9 cellular contexts compared by ENCODE assay signal in the genomic region with DNA sequence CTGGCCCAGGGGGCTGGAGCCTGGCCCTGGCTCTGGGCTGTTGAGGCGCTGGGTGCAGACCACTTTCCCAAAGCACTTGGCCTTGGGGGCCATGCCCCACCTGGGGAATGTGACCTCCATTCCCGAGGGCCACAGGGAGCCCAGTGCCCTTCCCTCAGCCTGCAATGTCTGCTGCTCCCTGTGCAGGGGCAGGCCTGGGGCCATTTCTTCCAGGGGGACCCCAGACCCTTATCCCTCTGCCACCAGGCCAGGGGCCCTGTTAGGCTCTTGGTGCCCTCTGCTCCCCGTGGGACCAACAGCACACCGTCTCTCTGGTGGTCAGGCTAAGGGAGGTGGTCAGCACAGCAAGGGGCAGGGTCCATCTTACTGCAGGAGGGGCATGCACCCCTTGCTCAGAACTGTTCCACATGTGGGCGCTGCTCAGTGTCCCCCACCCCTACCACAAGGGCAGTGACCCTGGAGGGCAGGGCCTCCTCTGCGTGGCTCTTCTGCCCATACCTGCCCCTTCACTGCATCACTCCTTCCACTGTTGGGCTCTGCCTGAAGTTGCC. TPM values are rescaled to one million over a fixed set of nuclear protein-coding genes. Genes with fewer than 3 reads are reported as not detected.
DNase-seq lines count a peak whose midpoint lies in the region; ATAC-seq and TF ChIP-seq lines count a peak whose summit lies in the region.
"Had no signal": no experiment of that assay in that cellular context is flagged by ENCODE, and none has a peak within 500 bp of the region (broad histone marks: within the 10 kb centered on the region; RNA-seq: fewer than 3 reads in every experiment).

No MANE protein-coding gene starts in this region.

- H3K79me2 ChIP-seq in SK-N-SH (ENCODE audit: insufficient read depth), result no peaks in the 10 kb centered on the region

- no peaks in the 10 kb centered on the region for H3K27me3 Mint-ChIP-seq in T-helper 17 cell

- DNase-seq in SK-N-SH (no peak), T-helper 17 cell (no peak), GM03348 (ENCODE audit: low spot score) (no peak)

- H3K9ac ChIP-seq in SK-N-SH, result no peak overlapping the region
- no peak overlapping the region for H3K9ac ChIP-seq in iPS-20b (ENCODE audit: low read depth, low read length)
- no peak overlapping the region for H3K9ac ChIP-seq in stomach smooth muscle (ENCODE audit: low read length in 2 of 2)

- H3K4me1 Mint-ChIP-seq in T-helper 17 cell, result peaks cover 3% of the 10 kb centered on the region

- no peaks in the 10 kb centered on the region for H3F3A ChIP-seq in SK-N-SH (replicated peaks; ENCODE audit: insufficient read depth)

- H3K9me2 ChIP-seq in SK-N-SH, result no peaks in the 10 kb centered on the region

- no peak overlapping the region for H3K27ac Mint-ChIP-seq in T-helper 17 cell

- H3K36me3 Mint-ChIP-seq in T-helper 17 cell (ENCODE audit: low read depth), result no peaks in the 10 kb centered on the region

- H3K27ac ChIP-seq in SK-N-SH (ENCODE audit: low read depth in 2 of 2, low read length in 1 of 2) (no peak overlapping the region), iPS-20b (ENCODE audit: low read length) (no peak overlapping the region), stomach smooth muscle (ENCODE audit: low read length) (peak overlapping the region; percentile 31)
- H3K27ac ChIP-seq: 22Rv1 had no signal

- peak overlapping the region; percentile 25 for H3K4me3 Mint-ChIP-seq in T-helper 17 cell

- no peaks in the 10 kb centered on the region for H3K27me3 ChIP-seq in SK-N-SH (ENCODE audit: insufficient read depth)
- peaks cover 10% of the 10 kb centered on the region for H3K27me3 ChIP-seq in iPS-20b (ENCODE audit: insufficient read depth, low read length)
- no peaks in the 10 kb centered on the region for H3K27me3 ChIP-seq in stomach smooth muscle (ENCODE audit: control insufficient read depth in 1 of 2, insufficient read depth in 2 of 2, low read length in 2 of 2)

- CTCF ChIA-PET in SK-N-SH (lab: Yijun Ruan, JAX), result interaction anchor here (1.1 to 1.8 kb wide), 4 partner anchors 11 to 125 kb away, joined by 4 to 7 read pairs (median 6); no protein-coding TSS in a partner anchor

- POLR2A ChIA-PET in SK-N-SH (lab: Yijun Ruan, JAX), result interaction anchor here (0.6 kb wide), 1 partner anchor 1919 kb away, joined by 3 read pairs; no protein-coding TSS in a partner anchor

- TF ChIP-seq CTCF in SK-N-SH (IDR thresholded peaks at IDR 0.05), result no peak

- TF ChIP-seq RAD21 in SK-N-SH (IDR thresholded peaks at IDR 0.05; ENCODE audit: low read length), result no peak

- 95% methylated on average over 4 of the region's 6 CpGs for WGBS in SK-N-SH (ENCODE audit: low lambda C conversion rate)

- H4K20me1 ChIP-seq in SK-N-SH (ENCODE audit: insufficient read depth), result no peaks in the 10 kb centered on the region

- H3K36me3 ChIP-seq in SK-N-SH (replicated peaks in 1 of 2; ENCODE audit: control insufficient read depth in 1 of 2, insufficient read depth in 2 of 2, low read length in 1 of 2), result no peaks in the 10 kb centered on the region
- H3K36me3 ChIP-seq in iPS-20b (ENCODE audit: insufficient read depth, low read depth, low read length), result no peaks in the 10 kb centered on the region
- H3K36me3 ChIP-seq in stomach smooth muscle (ENCODE audit: control insufficient read depth in 2 of 2, insufficient read depth in 2 of 2, low read length in 2 of 2), result no peaks in the 10 kb centered on the region

- ATAC-seq in SK-N-SH treated with all-trans-retinoic acid at 6 μM for 48 hours, result no peak
- no peak for ATAC-seq in T-helper 17 cell
- ATAC-seq in HG02981 (IDR thresholded peaks at IDR 0.05; ENCODE audit: unreplicated experiment), result no peak
- ATAC-seq in GM18502 (IDR thresholded peaks at IDR 0.05; ENCODE audit: poor library complexity, unreplicated experiment), result no peak

- TF ChIP-seq EP300 in SK-N-SH (IDR thresholded peaks at IDR 0.05; ENCODE audit: borderline replicate concordance in 1 of 2, low read depth in 1 of 2, low read length in 1 of 2), result no peak

- H3K4me1 ChIP-seq in SK-N-SH (ENCODE audit: control insufficient read depth in 1 of 2, insufficient read depth in 2 of 2, low read depth in 1 of 2, low read length in 1 of 2) (peaks cover 0 to 15% of the 10 kb centered on the region in 2 experiments; a peak in 1 of 4 replicates), iPS-20b (ENCODE audit: insufficient read depth, low read length) (peaks cover 3% of the 10 kb centered on the region; the same call in 1 of the 2 replicates), stomach smooth muscle (ENCODE audit: control insufficient read depth, insufficient read depth, low read length) (peaks cover 19% of the 10 kb centered on the region)

- peak overlapping the region in 1 of 2 experiments; percentile 64; a peak in 1 of 4 replicates for H3K4me3 ChIP-seq in SK-N-SH (ENCODE audit: low read depth in 2 of 2, low read length in 1 of 2)
- peak overlapping the region; percentile 56; the same call in 1 of the 2 replicates for H3K4me3 ChIP-seq in iPS-20b (ENCODE audit: low read length)
- H3K4me3 ChIP-seq in stomach smooth muscle (ENCODE audit: low read length in 2 of 2), result peak overlapping the region; percentile 46 to 71

- H3K4me2 ChIP-seq in SK-N-SH, result no peak overlapping the region

- H2AFZ ChIP-seq in SK-N-SH (ENCODE audit: low read depth), result peak overlapping the region; percentile 59; the same call in 1 of the 2 replicates

- H3K9me3 ChIP-seq in SK-N-SH (no peaks in the 10 kb centered on the region), T-helper 17 cell (ENCODE audit: control insufficient read depth, low read length, poor library complexity, severe bottlenecking) (no peaks in the 10 kb centered on the region), iPS-20b (ENCODE audit: insufficient read depth, low read depth, low read length) (no peaks in the 10 kb centered on the region), stomach smooth muscle (ENCODE audit: control insufficient read depth in 2 of 2, low read length in 2 of 2) (no peaks in the 10 kb centered on the region)

TF ChIP-seq in SK-N-SH, 30 proteins besides CTCF, POLR2A, EP300 and RAD21:
- no peak for TF ChIP-seq RFX5 (IDR thresholded peaks at IDR 0.05; ENCODE audit: low read length)

TF ChIP-seq in SK-N-SH treated with all-trans-retinoic acid at 6 μM for 48 hours, 23 proteins besides CTCF, POLR2A, EP300 and RAD21:
- TF ChIP-seq CSDC2 (CRISPR knock-in tag; IDR thresholded peaks at IDR 0.05) (no peak), ZC3H10 (CRISPR knock-in tag; IDR thresholded peaks at IDR 0.05) (no peak), ZNF565 (CRISPR knock-in tag; conservative IDR thresholded peaks at IDR 0.05; ENCODE audit: low read depth) (no peak)

RNA-seq across cellular contexts. Expression of a gene that starts 1.1 kb away (rescaled TPM):
- polyA plus RNA-seq in SK-N-SH (2012; rRNA removed), result 3.8 and 4.8 TPM in 2 replicates
- 1.7 and 2.8 TPM in 2 replicates for polyA plus RNA-seq in SK-N-SH (2012; cell fraction: cytosol; rRNA removed)
- polyA plus RNA-seq in SK-N-SH (2012; cell fraction: nucleus; rRNA removed), result 8.9 and 11.6 TPM in 2 replicates
- total RNA-seq in T-helper 17 cell, result under 1 TPM in 1 of 2 donors, not detected in 1; 0.52 TPM

RNA-seq across cellular contexts. Expression of a gene that starts 5.1 kb away (rescaled TPM):
- polyA plus RNA-seq in SK-N-SH (2012; rRNA removed), result 0.87 and 1.3 TPM in 2 replicates
- polyA plus RNA-seq in SK-N-SH (2012; cell fraction: cytosol; rRNA removed), result 0.03 TPM in 2 replicates
- polyA plus RNA-seq in SK-N-SH (2012; cell fraction: nucleus; rRNA removed), result 8.0 and 11.4 TPM in 2 replicates
- under 1 TPM; 0.35 to 0.55 TPM for total RNA-seq in T-helper 17 cell

RNA-seq across cellular contexts. Expression of a gene that starts 29.2 kb away (rescaled TPM):
- polyA plus RNA-seq in SK-N-SH (2012; rRNA removed), result 355 and 364 TPM in 2 replicates
- 284 and 376 TPM in 2 replicates for polyA plus RNA-seq in SK-N-SH (2012; cell fraction: cytosol; rRNA removed)
- 202 and 299 TPM in 2 replicates for polyA plus RNA-seq in SK-N-SH (2012; cell fraction: nucleus; rRNA removed)
- total RNA-seq in T-helper 17 cell, result 100 to 1,000 TPM; 236 to 255 TPM
